In genomic region chr1:166017395-166017794, GRCh38 we compare ENCODE assay signal across 1 cellular context.
A peak's percentile ranks its signal among the peaks of the same experiment; 100 is the strongest.
TF ChIP-seq lines count a peak whose summit lies in the region.

No MANE protein-coding gene starts in this region.

TF ChIP-seq in H1, 55 proteins besides CTCF, POLR2A, EP300 and RAD21 (continued from another document):
- TF ChIP-seq TEAD4 (IDR thresholded peaks at IDR 0.05; ENCODE audit: low read depth, low read length), result peak; percentile 74; the same call in 1 of the 2 replicates
